In genomic region chr2:24489942-24490673, GRCh38 we compare ENCODE assay signal across 8 cellular contexts. TPM values are rescaled to one million over a fixed set of nuclear protein-coding genes. Genes with fewer than 3 reads are reported as not detected.
DNase-seq lines count a peak whose midpoint lies in the region; ATAC-seq and TF ChIP-seq lines count a peak whose summit lies in the region.

No MANE protein-coding gene starts in this region.

- TF ChIP-seq CTCF in glutamatergic neuron (IDR thresholded peaks at IDR 0.05; ENCODE audit: partially characterized antibody, unreplicated experiment) (no peak), retinal pigment epithelial cell (conservative IDR thresholded peaks at IDR 0.05; ENCODE audit: low read depth, low read length) (no peak)

- peak in 1 of 5 donors; percentile 5 for DNase-seq in CD4-positive, alpha-beta memory T cell
- DNase-seq in HS-27A (ENCODE audit: low read depth) (peak; percentile 24), glutamatergic neuron (no peak), retinal pigment epithelial cell (ENCODE audit: low read depth) (no peak), SIG-M5 (lab: John Stamatoyannopoulos, UW) (no peak), OCI-M2 (lab: John Stamatoyannopoulos, UW; ENCODE audit: unreplicated experiment) (no peak)
- peak; percentile 47 for DNase-seq in activated T-cell treated with anti-CD3 and anti-CD28 coated beads, Interleukin-2, amount 50 U/mL, for 24 hours

- H3K36me3 Mint-ChIP-seq in CD4-positive, alpha-beta memory T cell: peaks cover 0 to 5% of the 10 kb centered on the region in 2 donors
- peaks cover 8% of the 10 kb centered on the region for H3K36me3 Mint-ChIP-seq in activated T-cell treated with anti-CD3 and anti-CD28 coated beads, Interleukin-2, amount 50 U/mL, for 24 hours (ENCODE audit: low read depth)
- H3K36me3 Mint-ChIP-seq in glutamatergic neuron (ENCODE audit: unreplicated experiment): no peaks in the 10 kb centered on the region

- intact Hi-C loops in CD4-positive, alpha-beta memory T cell (cut with micrococcal nuclease): loop anchor here (2.0 to 5.0 kb wide), 4 partner anchors 129 to 1752 kb away; partner anchors contain the start of genes CENPO, HADHA, HADHB and ITSN2

- peak overlapping the region; percentile 84 for H3K27ac ChIP-seq in CD4-positive, alpha-beta memory T cell (ENCODE audit: low read depth, low read length)

- POLR2A ChIA-PET in CD4-positive, alpha-beta memory T cell (lab: Charles Lee; ENCODE audit: partially characterized antibody): interaction anchor here (0.8 to 3.2 kb wide), 6 partner anchors 18 to 565 kb away, joined by 3 to 20 read pairs (median 6); partner anchors contain the start of genes ATAD2B, CENPO and PTRHD1

- no peaks in the 10 kb centered on the region for H3K27me3 ChIP-seq in CD4-positive, alpha-beta memory T cell (ENCODE audit: insufficient read depth, low read length)

- H3K27ac Mint-ChIP-seq in CD4-positive, alpha-beta memory T cell: peak overlapping the region; percentile 94 to 98 (median 97)
- peak overlapping the region; percentile 99 for H3K27ac Mint-ChIP-seq in activated T-cell treated with anti-CD3 and anti-CD28 coated beads, Interleukin-2, amount 50 U/mL, for 24 hours
- H3K27ac Mint-ChIP-seq in glutamatergic neuron (ENCODE audit: unreplicated experiment): peak overlapping the region; percentile 76

- peaks cover 0 to 2% (median 0%) of the 10 kb centered on the region in 8 donors for H3K9me3 Mint-ChIP-seq in CD4-positive, alpha-beta memory T cell
- H3K9me3 Mint-ChIP-seq in activated T-cell treated with anti-CD3 and anti-CD28 coated beads, Interleukin-2, amount 50 U/mL, for 24 hours: no peaks in the 10 kb centered on the region
- peaks cover 9% of the 10 kb centered on the region for H3K9me3 Mint-ChIP-seq in glutamatergic neuron (ENCODE audit: unreplicated experiment)

- no peaks in the 10 kb centered on the region for H3K36me3 ChIP-seq in CD4-positive, alpha-beta memory T cell (ENCODE audit: insufficient read depth, low read length)

- peak overlapping the region; percentile 82 to 95 (median 90) for H3K4me3 Mint-ChIP-seq in CD4-positive, alpha-beta memory T cell
- peak overlapping the region; percentile 90 for H3K4me3 Mint-ChIP-seq in activated T-cell treated with anti-CD3 and anti-CD28 coated beads, Interleukin-2, amount 50 U/mL, for 24 hours
- peak overlapping the region; percentile 61 for H3K4me3 Mint-ChIP-seq in glutamatergic neuron (ENCODE audit: unreplicated experiment)

- ATAC-seq in GM18498 (IDR thresholded peaks at IDR 0.05; ENCODE audit: unreplicated experiment): no peak

- peaks cover 36 to 51% (median 45%) of the 10 kb centered on the region in 4 donors for H3K4me1 Mint-ChIP-seq in CD4-positive, alpha-beta memory T cell
- H3K4me1 Mint-ChIP-seq in activated T-cell treated with anti-CD3 and anti-CD28 coated beads, Interleukin-2, amount 50 U/mL, for 24 hours (ENCODE audit: low read depth): peaks cover 47% of the 10 kb centered on the region
- peaks cover 34% of the 10 kb centered on the region for H3K4me1 Mint-ChIP-seq in glutamatergic neuron (ENCODE audit: low read depth, unreplicated experiment)

- peak overlapping the region in 1 of 2 donors; percentile 41 for H3K4me3 ChIP-seq in CD4-positive, alpha-beta memory T cell (ENCODE audit: low read length in 2 of 2)
- peak overlapping the region; percentile 52 for H3K4me3 ChIP-seq in retinal pigment epithelial cell (ENCODE audit: low read length)

- peaks cover 43% of the 10 kb centered on the region for H3K4me1 ChIP-seq in CD4-positive, alpha-beta memory T cell (ENCODE audit: insufficient read depth, low read length)

- H3K27me3 Mint-ChIP-seq in CD4-positive, alpha-beta memory T cell: no peaks in the 10 kb centered on the region
- no peaks in the 10 kb centered on the region for H3K27me3 Mint-ChIP-seq in activated T-cell treated with anti-CD3 and anti-CD28 coated beads, Interleukin-2, amount 50 U/mL, for 24 hours
- peaks cover 22% of the 10 kb centered on the region for H3K27me3 Mint-ChIP-seq in glutamatergic neuron (ENCODE audit: unreplicated experiment)

- H3K9me3 ChIP-seq in CD4-positive, alpha-beta memory T cell (ENCODE audit: control insufficient read depth in 1 of 2, low read length in 2 of 2): no peaks in the 10 kb centered on the region

- CTCF ChIA-PET in CD4-positive, alpha-beta memory T cell (lab: Charles Lee; ENCODE audit: partially characterized antibody): interaction anchor here (1.2 kb wide), 1 partner anchor 11 kb away, joined by 4 read pairs; no protein-coding TSS in a partner anchor

RNA-seq across cellular contexts. Expression of gene NCOA1, which starts 0.9 kb away (rescaled TPM):
- 10 to 100 TPM; 40.6 to 46.2 TPM for total RNA-seq in CD4-positive, alpha-beta memory T cell
- 10 to 100 TPM in 1 of 2 donors, 1 to 10 TPM in 1; 5.9 to 29.0 TPM for polyA plus RNA-seq in CD4-positive, alpha-beta memory T cell
- total RNA-seq in glutamatergic neuron (ENCODE audit: unreplicated experiment): 75.1 TPM

Comparison
In these comparisons a context has a peak if more than half of its experiments do, and no peak if none do; other contexts are left out.
1. DNase-seq: peak in HS-27A (single experiment) and activated T-cell treated with anti-CD3 and anti-CD28 coated beads, Interleukin-2, amount 50 U/mL, for 24 hours (single experiment); none in glutamatergic neuron (single experiment), retinal pigment epithelial cell (single experiment), SIG-M5 (single experiment) and OCI-M2 (single experiment).
2. Peak in every context shown above with its lines, with median percentiles within 50 percentile points of each other: H3K27ac Mint-ChIP-seq and H3K4me3 Mint-ChIP-seq.